1 cellular context compared by ENCODE assay signal in genomic region chr11:16976360-16976759, GRCh38.
TF ChIP-seq lines count a peak whose summit lies in the region.

No MANE protein-coding gene starts in this region.

TF ChIP-seq in GM12878, 131 proteins besides CTCF, POLR2A, EP300 and RAD21 (continued from another document):
- no peak for TF ChIP-seq ZBTB40 (IDR thresholded peaks at IDR 0.05; ENCODE audit: borderline replicate concordance)
- no peak for TF ChIP-seq SMC3 (IDR thresholded peaks at IDR 0.05; ENCODE audit: borderline replicate concordance, low read length)
- TF ChIP-seq MTA3 (IDR thresholded peaks at IDR 0.05; ENCODE audit: borderline replicate concordance, low read length) = no peak
- no peak for TF ChIP-seq FOXK2 (IDR thresholded peaks at IDR 0.05)
- no peak for TF ChIP-seq ATF3 (IDR thresholded peaks at IDR 0.05; ENCODE audit: borderline replicate concordance, extremely low read depth, low read depth, low read length)
- TF ChIP-seq HSF1 (IDR thresholded peaks at IDR 0.05; ENCODE audit: low read depth, low read length) = no peak
- no peak for TF ChIP-seq IKZF1 (conservative IDR thresholded peaks at IDR 0.05)
- TF ChIP-seq ZNF622 (IDR thresholded peaks at IDR 0.05) = no peak
